Comparison of ENCODE assay signal across 22 cellular contexts in the genomic region with DNA sequence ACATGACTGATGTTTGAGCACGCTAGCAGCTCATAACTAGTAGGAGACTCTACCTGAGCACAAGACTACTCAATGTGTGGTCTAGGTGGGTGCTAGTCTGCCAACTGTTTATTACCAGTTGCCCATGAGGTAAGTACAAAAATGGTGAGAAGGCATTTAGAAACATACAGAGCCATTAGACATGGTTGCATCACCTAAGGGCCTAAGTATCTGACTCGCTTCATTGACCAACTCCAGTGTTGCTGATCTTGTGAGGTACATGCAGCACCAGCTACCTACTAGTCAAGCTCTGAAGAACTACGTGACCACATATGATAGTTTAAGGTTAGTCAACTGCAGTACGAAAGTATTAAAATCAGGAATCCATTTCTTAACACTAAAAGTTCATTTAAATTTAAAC. TPM values are rescaled to one million over a fixed set of nuclear protein-coding genes. Genes with fewer than 3 reads are reported as not detected.
DNase-seq lines count a peak whose midpoint lies in the region; ATAC-seq, FAIRE-seq and TF ChIP-seq lines count a peak whose summit lies in the region.
"Had no signal": no experiment of that assay in that cellular context is flagged by ENCODE, and none has a peak within 500 bp of the region (broad histone marks: within the 10 kb centered on the region; RNA-seq: fewer than 3 reads in every experiment).

No MANE protein-coding gene starts in this region.

- H3K4me1 ChIP-seq in adipocyte (ENCODE audit: control insufficient read depth, insufficient read depth, low read length): peaks cover 52% of the 10 kb centered on the region

- TF ChIP-seq CTCF in fibroblast of pulmonary artery (IDR thresholded peaks at IDR 0.05; ENCODE audit: low read length, missing control alignments): no peak

- H3K9me3 ChIP-seq in adipocyte (ENCODE audit: control insufficient read depth, low read length): no peaks in the 10 kb centered on the region
- H3K9me3 ChIP-seq: sigmoid colon, suprapubic skin had no signal

- H3K36me3 ChIP-seq in adipocyte (ENCODE audit: control insufficient read depth, insufficient read depth, low read length, severe bottlenecking): no peaks in the 10 kb centered on the region
- H3K36me3 ChIP-seq: sigmoid colon, suprapubic skin had no signal

- H3K27ac ChIP-seq in temporal lobe (ENCODE audit: low read depth, low read length): peak overlapping the region; percentile 23
- H3K27ac ChIP-seq in substantia nigra (ENCODE audit: low read depth, low read length, poor library complexity, severe bottlenecking): no peak overlapping the region
- H3K27ac ChIP-seq: sigmoid colon, SK-N-MC, suprapubic skin had no signal

- DNase-seq in HTR-8/SVneo (ENCODE audit: insufficient read length, low spot score) (no peak), adipocyte (ENCODE audit: low read depth) (peak; percentile 46), fibroblast of pulmonary artery (ENCODE audit: low read depth) (peak; percentile 39), substantia nigra (lab: John Stamatoyannopoulos, UW) (no peak)
- DNase-seq in stimulated activated CD8-positive, alpha-beta memory T cell treated with anti-CD3 and anti-CD28 coated beads, Interleukin-4, amount 100 ng/mL, for 48 hours: no peak
- DNase-seq: activated B cell treated with CpG ODN at 0.5 μM for 24 hours; activated CD4-positive, alpha-beta T cell treated with anti-CD3 and anti-CD28 coated beads, Interleukin-2, amount 50 U/mL, for 48 hours; activated gamma-delta T cell; activated T-cell treated with anti-CD3 and anti-CD28 coated beads for 4 hours; CD4-positive, alpha-beta memory T cell; DMS79; foreskin melanocyte; NCI-H1105 treated with DMSO at 0.1 percent for 48 hours; NCI-H510A treated with DMSO at 0.1 percent for 48 hours; RPMI8226; sigmoid colon had no signal

- no peak overlapping the region for H3K4me3 ChIP-seq in adipocyte (ENCODE audit: low read length)
- no peak overlapping the region for H3K4me3 ChIP-seq in fibroblast of pulmonary artery (replicated peaks; ENCODE audit: low read depth, low read length)
- H3K4me3 ChIP-seq: hepatocyte, sigmoid colon, SK-N-MC, suprapubic skin had no signal

- peak; percentile 38 for FAIRE-seq in HTR-8/SVneo (lab: Jason Lieb, UNC)
- FAIRE-seq: GM12892 had no signal

- H3K27me3 ChIP-seq in adipocyte (replicated peaks; ENCODE audit: control insufficient read depth, insufficient read depth, low read length): no peaks in the 10 kb centered on the region
- H3K27me3 ChIP-seq: hepatocyte, sigmoid colon, suprapubic skin had no signal

- no peak overlapping the region for H3K9ac ChIP-seq in adipocyte (ENCODE audit: low read length)

- ATAC-seq in HG03378 (IDR thresholded peaks at IDR 0.05; ENCODE audit: unreplicated experiment): no peak

RNA-seq across cellular contexts. Expression of gene APBB2, which starts 39.9 kb away (rescaled TPM):
- total RNA-seq in temporal lobe: 81.4 TPM

Comparison
In these comparisons a context has a peak if more than half of its experiments do, and no peak if none do; other contexts are left out.
1. DNase-seq: peak in adipocyte (single experiment) and fibroblast of pulmonary artery (single experiment); none in HTR-8/SVneo (single experiment), stimulated activated CD8-positive, alpha-beta memory T cell treated with anti-CD3 and anti-CD28 coated beads, Interleukin-4, amount 100 ng/mL, for 48 hours (single experiment) and substantia nigra (0 of 49).